Comparison of ENCODE assay signal across 24 cellular contexts in the genomic region with DNA sequence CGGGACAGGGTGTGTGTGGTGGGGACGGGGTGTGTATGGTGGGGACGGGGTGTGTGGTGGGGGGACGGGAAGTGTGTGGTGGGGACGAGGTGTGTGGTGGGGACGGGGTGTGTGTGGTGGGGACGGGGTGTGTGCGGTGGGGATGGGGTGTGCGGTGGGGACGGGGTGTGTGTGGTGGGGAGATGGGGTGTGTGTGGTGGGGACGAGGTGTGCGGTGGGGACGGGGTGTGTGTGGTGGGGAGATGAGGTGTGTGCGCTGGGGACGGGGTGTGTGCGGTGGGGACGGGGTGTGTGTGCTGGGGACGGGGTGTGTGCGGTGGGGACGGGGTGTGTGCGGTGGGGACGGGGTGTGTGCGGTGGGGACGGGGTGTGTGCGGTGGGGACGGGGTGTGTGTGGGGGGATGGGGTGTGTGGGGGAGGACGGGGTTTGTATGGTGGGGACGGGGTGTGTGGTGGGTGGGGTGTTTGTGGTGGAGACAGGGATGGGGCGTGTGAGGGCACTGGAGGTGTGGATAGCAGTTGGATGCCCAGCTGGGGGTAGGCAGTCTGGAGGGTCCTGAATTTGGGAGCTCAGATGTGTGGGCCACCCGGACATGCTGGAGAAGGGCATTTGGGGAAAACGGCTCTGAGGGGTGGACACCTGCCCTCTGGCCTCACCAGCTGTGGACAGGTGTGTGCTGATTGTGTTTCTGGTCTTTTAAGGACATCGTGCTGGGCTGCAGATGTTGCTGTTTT.
"Had no signal": no experiment of that assay in that cellular context is flagged by ENCODE, and none has a peak within 500 bp of the region (broad histone marks: within the 10 kb centered on the region; RNA-seq: fewer than 3 reads in every experiment).

No MANE protein-coding gene starts in this region.

- H3K4me1 ChIP-seq: ascending aorta, vagina had no signal

- H3K36me3 Mint-ChIP-seq: activated naive CD4-positive, alpha-beta T cell treated with anti-CD3 and anti-CD28 coated beads, Interleukin-2, amount 10 ng/mL, durations not matched to agents 7 days and 5 days; activated naive CD8-positive, alpha-beta T cell treated with anti-CD3 and anti-CD28 coated beads, Interleukin-2, amount 10 ng/mL, durations not matched to agents 7 days and 5 days; type B pancreatic cell had no signal

- DNase-seq: activated B cell treated with CpG ODN at 0.5 μM for 24 hours; activated CD4-positive, alpha-beta T cell treated with anti-CD3 and anti-CD28 coated beads for 48 hours; activated CD4-positive, alpha-beta T cell treated with anti-CD3 and anti-CD28 coated beads, Interleukin-2, amount 50 U/mL, for 48 hours; activated gamma-delta T cell; activated naive CD4-positive, alpha-beta T cell treated with anti-CD3 and anti-CD28 coated beads, Interleukin-2, amount 10 ng/mL, durations not matched to agents 7 days and 5 days; activated naive CD8-positive, alpha-beta T cell treated with anti-CD3 and anti-CD28 coated beads, Interleukin-2, amount 10 ng/mL, durations not matched to agents 7 days and 5 days; endodermal cell; foreskin fibroblast; hippocampal formation; lower lobe of right lung; mesenchymal stem cell; right cardiac atrium; stimulated activated CD4-positive, alpha-beta T cell treated with anti-CD3 and anti-CD28 coated beads, Interleukin-12 subunit alpha, Interleukin-12 subunit beta, amount 100 ng/mL, for 4 hours; stimulated activated CD4-positive, alpha-beta T cell treated with anti-CD3 and anti-CD28 coated beads, Interleukin-4, amount 100 ng/mL, for 1 hour; stimulated activated naive B cell treated with anti-CD40 and anti-IgM and Interleukin-4, amounts not matched to agents 10 μg/mL and 1 μg/mL and 100 μg/mL, for 72 hours; T-helper 1 cell had no signal

- ATAC-seq: esophagus mucosa; lower lobe of right lung; right cardiac atrium; stimulated activated naive B cell treated with anti-CD40 and anti-IgM and Interleukin-4, amounts not matched to agents 10 μg/mL and 1 μg/mL and 100 μg/mL, for 72 hours had no signal

- H3K27ac Mint-ChIP-seq: activated B cell treated with CpG ODN at 0.5 μM for 24 hours; activated naive CD4-positive, alpha-beta T cell treated with anti-CD3 and anti-CD28 coated beads, Interleukin-2, amount 10 ng/mL, durations not matched to agents 7 days and 5 days; activated naive CD8-positive, alpha-beta T cell treated with anti-CD3 and anti-CD28 coated beads, Interleukin-2, amount 10 ng/mL, durations not matched to agents 7 days and 5 days; brain; endodermal cell; nephron; stimulated activated naive B cell treated with anti-CD40 and anti-IgM and Interleukin-4, amounts not matched to agents 10 μg/mL and 1 μg/mL and 100 μg/mL, for 72 hours; T-helper 2 cell treated with Interferon-gamma antibody and Interleukin-4, amounts not matched to agents 5 μg/mL and 100 μg/mL, for 36 hours; type B pancreatic cell had no signal

- H3K27me3 ChIP-seq: ascending aorta, vagina had no signal

- H3K4me1 Mint-ChIP-seq: brain had no signal

- H3K9me3 ChIP-seq: ascending aorta, lower lobe of right lung, thoracic aorta, vagina had no signal

- H3K27me3 Mint-ChIP-seq: activated B cell treated with CpG ODN at 0.5 μM for 24 hours; activated naive CD4-positive, alpha-beta T cell treated with anti-CD3 and anti-CD28 coated beads, Interleukin-2, amount 10 ng/mL, durations not matched to agents 7 days and 5 days; activated naive CD8-positive, alpha-beta T cell treated with anti-CD3 and anti-CD28 coated beads, Interleukin-2, amount 10 ng/mL, durations not matched to agents 7 days and 5 days; brain; stimulated activated naive B cell treated with anti-CD40 and anti-IgM and Interleukin-4, amounts not matched to agents 10 μg/mL and 1 μg/mL and 100 μg/mL, for 72 hours; type B pancreatic cell had no signal

- H3K27ac ChIP-seq: ascending aorta, thoracic aorta, vagina had no signal

- H3K4me3 ChIP-seq: ascending aorta, lower lobe of right lung, thoracic aorta, vagina had no signal

- H3K9me3 Mint-ChIP-seq: activated B cell treated with CpG ODN at 0.5 μM for 24 hours; activated naive CD4-positive, alpha-beta T cell treated with anti-CD3 and anti-CD28 coated beads, Interleukin-2, amount 10 ng/mL, durations not matched to agents 7 days and 5 days; activated naive CD8-positive, alpha-beta T cell treated with anti-CD3 and anti-CD28 coated beads, Interleukin-2, amount 10 ng/mL, durations not matched to agents 7 days and 5 days; endodermal cell; nephron; stimulated activated naive B cell treated with anti-CD40 and anti-IgM and Interleukin-4, amounts not matched to agents 10 μg/mL and 1 μg/mL and 100 μg/mL, for 72 hours; T-helper 2 cell treated with Interferon-gamma antibody and Interleukin-4, amounts not matched to agents 5 μg/mL and 100 μg/mL, for 36 hours; type B pancreatic cell had no signal

- H3K4me3 Mint-ChIP-seq: activated B cell treated with CpG ODN at 0.5 μM for 24 hours; activated naive CD4-positive, alpha-beta T cell treated with anti-CD3 and anti-CD28 coated beads, Interleukin-2, amount 10 ng/mL, durations not matched to agents 7 days and 5 days; activated naive CD8-positive, alpha-beta T cell treated with anti-CD3 and anti-CD28 coated beads, Interleukin-2, amount 10 ng/mL, durations not matched to agents 7 days and 5 days; brain; endodermal cell; nephron; stimulated activated naive B cell treated with anti-CD40 and anti-IgM and Interleukin-4, amounts not matched to agents 10 μg/mL and 1 μg/mL and 100 μg/mL, for 72 hours; T-helper 2 cell treated with Interferon-gamma antibody and Interleukin-4, amounts not matched to agents 5 μg/mL and 100 μg/mL, for 36 hours; type B pancreatic cell had no signal

- H3K36me3 ChIP-seq: ascending aorta, lower lobe of right lung, thoracic aorta, vagina had no signal
